8 cellular contexts compared by ENCODE assay signal in the genomic region with DNA sequence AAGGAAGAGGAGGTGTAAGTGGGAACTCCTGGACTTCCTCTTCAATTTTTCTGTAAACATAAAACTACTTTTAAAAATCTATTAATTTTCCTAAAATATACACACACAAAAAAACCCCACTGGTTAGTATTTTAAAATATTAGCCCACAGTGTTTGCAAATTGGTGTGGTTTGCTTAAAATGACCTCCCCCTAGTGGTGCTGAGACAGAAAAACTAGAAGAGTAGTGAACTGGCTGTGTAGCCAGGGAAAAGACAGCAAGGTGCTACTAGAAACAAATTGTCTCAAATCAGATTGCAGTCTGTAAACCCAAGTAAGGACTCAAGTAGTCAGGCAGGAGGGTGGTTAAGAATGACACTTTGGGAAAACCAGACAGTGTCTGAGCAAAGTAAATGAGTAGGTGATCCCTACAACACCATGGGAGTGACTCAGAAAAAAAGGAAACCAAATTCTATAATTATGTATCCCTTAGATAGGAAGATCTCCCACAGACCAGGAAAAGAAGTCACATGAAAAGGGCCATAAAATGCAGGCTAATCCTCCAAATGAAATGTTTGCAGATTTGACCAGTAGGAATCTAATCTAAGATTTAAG. TPM values are rescaled to one million over a fixed set of nuclear protein-coding genes. Genes with fewer than 3 reads are reported as not detected.
A peak's percentile ranks its signal among the peaks of the same experiment; 100 is the strongest.
DNase-seq lines count a peak whose midpoint lies in the region.

No MANE protein-coding gene starts in this region.

- H3K36me3 ChIP-seq in H7 (replicated peaks; ENCODE audit: control insufficient read depth, insufficient read depth, low read length): no peaks in the 10 kb centered on the region

- H3K4me3 ChIP-seq in H7 (ENCODE audit: insufficient read depth, low read depth, low read length): no peak overlapping the region

- DNase-seq in EH (ENCODE audit: low read depth) (peak; percentile 7), H7 (peak; percentile 3), OCI-M1 (lab: John Stamatoyannopoulos, UW) (peak; percentile 51), iPS-NIHi11 (ENCODE audit: low spot score) (peak; percentile 20), NCI-H1048 (lab: John Stamatoyannopoulos, UW) (no peak), DMS79 (lab: John Stamatoyannopoulos, UW) (no peak), NCI-H226 (no peak)
- DNase-seq in activated T-cell treated with anti-CD3 and anti-CD28 coated beads, Interleukin-2, amount 50 U/mL, for 48 hours: no peak

- no peaks in the 10 kb centered on the region for H3K27me3 ChIP-seq in H7 (ENCODE audit: control insufficient read depth, insufficient read depth, low read length)

RNA-seq across cellular contexts. Expression of gene AMTN, which starts 26.0 kb away (rescaled TPM):
- not detected in 2 replicates for total RNA-seq in H7 (2014; rRNA removed; shearing (Covaris generic))

RNA-seq across cellular contexts. Expression of gene AMBN, which starts 47.7 kb away (rescaled TPM):
- total RNA-seq in H7 (2014; rRNA removed; shearing (Covaris generic)): not detected in 2 replicates

Comparison
In these comparisons a context has a peak if more than half of its experiments do, and no peak if none do; other contexts are left out.
1. DNase-seq: peak in EH (single experiment), H7 (single experiment), OCI-M1 (single experiment) and iPS-NIHi11 (single experiment); none in NCI-H1048 (single experiment), DMS79 (single experiment), activated T-cell treated with anti-CD3 and anti-CD28 coated beads, Interleukin-2, amount 50 U/mL, for 48 hours (0 of 2) and NCI-H226 (single experiment).